Comparison of ENCODE assay signal across 11 cellular contexts in the genomic region with DNA sequence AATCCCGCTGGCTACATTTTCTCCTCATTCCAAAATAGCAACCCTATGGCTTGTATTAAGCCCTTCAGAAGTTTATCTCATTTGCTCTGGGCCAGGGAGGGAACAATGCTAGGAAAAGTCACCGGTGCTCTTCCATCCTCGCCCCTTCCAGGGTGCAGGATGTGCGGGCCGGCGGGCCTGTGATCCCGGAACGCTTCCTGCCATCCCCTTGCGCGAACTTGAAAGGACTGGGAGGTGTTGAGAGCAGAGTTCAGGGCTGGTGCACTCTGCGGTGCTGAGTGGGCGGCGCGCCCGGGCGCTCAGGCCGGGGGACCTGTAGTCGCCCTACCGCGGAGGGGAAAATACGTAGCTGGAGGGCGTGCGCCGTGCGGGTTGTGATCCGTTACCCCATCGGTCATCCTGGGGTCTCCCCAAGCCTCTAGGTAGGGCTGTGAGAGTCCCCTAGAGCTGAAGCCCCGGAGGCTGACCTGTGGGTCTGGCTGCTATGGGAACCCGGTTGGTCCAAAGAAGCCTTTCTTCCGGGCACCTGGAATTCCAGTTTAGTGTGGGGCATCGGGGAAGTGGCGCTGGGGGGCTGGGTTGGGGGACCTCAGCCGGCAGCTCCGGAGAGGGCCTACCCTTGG. TPM values are rescaled to one million over a fixed set of nuclear protein-coding genes. Genes with fewer than 3 reads are reported as not detected.
DNase-seq lines count a peak whose midpoint lies in the region; ATAC-seq, FAIRE-seq and TF ChIP-seq lines count a peak whose summit lies in the region.
"Had no signal": no experiment of that assay in that cellular context is flagged by ENCODE, and none has a peak within 500 bp of the region (broad histone marks: within the 10 kb centered on the region; RNA-seq: fewer than 3 reads in every experiment).

No MANE protein-coding gene starts in this region.

- 44% methylated on average over 23 of the region's 34 CpGs for WGBS in A549 (ENCODE audit: missing lambda C conversion rate)
- under 1% methylated on average over 34 of the region's 34 CpGs for WGBS in HUES64
- 1% methylated on average over 24 of the region's 34 CpGs; no CpG with 5 or more reads in 1 of the 2 experiments for WGBS in H1 (ENCODE audit: extremely low coverage in 1 of 2, insufficient coverage in 1 of 2, insufficient read length in 1 of 2, insufficient replicate concordance in 2 of 2, low coverage in 1 of 2, low lambda C conversion rate in 2 of 2, missing lambda C conversion rate in 1 of 2), 2 experiments

- H2BK12ac ChIP-seq in H1 (ENCODE audit: low read depth, low read length), result no peak overlapping the region

- H3K9me3 ChIP-seq in A549 (no peaks in the 10 kb centered on the region), HUES64 (ENCODE audit: insufficient read depth, low read depth, low read length) (no peaks in the 10 kb centered on the region), H1 (ENCODE audit: insufficient read depth in 2 of 2, low read depth in 1 of 2, low read length in 1 of 2) (no peaks in the 10 kb centered on the region)
- no peaks in the 10 kb centered on the region for H3K9me3 ChIP-seq in naive thymus-derived CD4-positive, alpha-beta T cell (ENCODE audit: control insufficient read depth in 2 of 3, low read length in 3 of 3)
- H3K9me3 ChIP-seq: neutrophil had no signal

- H3K14ac ChIP-seq in H1 (ENCODE audit: insufficient read length), result no peak overlapping the region

- POLR2A ChIA-PET in A549 (lab: Yijun Ruan, JAX), result interaction anchor here (0.6 to 3.6 kb wide), 3 partner anchors 12 to 346 kb away, joined by 4 to 16 read pairs (median 11); no protein-coding TSS in a partner anchor
- POLR2A ChIA-PET in H1 (lab: Charles Lee; ENCODE audit: partially characterized antibody), result interaction anchor here (2.9 to 6.5 kb wide), 2 partner anchors 7 to 11 kb away, joined by 13 to 36 read pairs; no protein-coding TSS in a partner anchor
- POLR2A ChIA-PET in naive thymus-derived CD4-positive, alpha-beta T cell (lab: Charles Lee), result no interaction called here

- TF ChIP-seq EP300 in A549 (IDR thresholded peaks at IDR 0.05) (no peak), H1 (IDR thresholded peaks at IDR 0.05; ENCODE audit: borderline replicate concordance in 1 of 2, low read depth in 2 of 2, low read length in 2 of 2) (no peak)

- TF ChIP-seq CTCF in A549 (IDR thresholded peaks at IDR 0.05) (no peak), H1 (IDR thresholded peaks at IDR 0.05; ENCODE audit: control extremely low read depth in 1 of 3, insufficient read depth in 1 of 3, low read depth in 1 of 3, low read length in 3 of 3) (no peak)

- H3K4me3 ChIP-seq in A549, result peak overlapping the region; percentile 47
- peak overlapping the region; percentile 81 for H3K4me3 ChIP-seq in HUES64 (ENCODE audit: low read length)
- H3K4me3 ChIP-seq in H1 (ENCODE audit: extremely low read depth in 1 of 4, insufficient read depth in 2 of 4, low read depth in 3 of 4, low read length in 4 of 4), result peak overlapping the region; percentile 49 to 88 (median 74)
- no peak overlapping the region for H3K4me3 ChIP-seq in naive thymus-derived CD4-positive, alpha-beta T cell (ENCODE audit: low read length)

- H4K20me1 ChIP-seq in H1 (replicated peaks in 1 of 2; ENCODE audit: control insufficient read depth in 1 of 2, insufficient read depth in 2 of 2, low read length in 2 of 2), result peaks cover 0 to 2% of the 10 kb centered on the region in 2 experiments

- H2AFZ ChIP-seq in H1 (ENCODE audit: low read length), result no peak overlapping the region

- no peak overlapping the region for H4K91ac ChIP-seq in H1 (replicated peaks; ENCODE audit: insufficient read length, low read length)

- TF ChIP-seq POLR2A in A549 (IDR thresholded peaks at IDR 0.05; ENCODE audit: low read length), result no peak
- no peak for TF ChIP-seq POLR2A in H1 (IDR thresholded peaks at IDR 0.05; ENCODE audit: control extremely low read depth in 1 of 2, low read depth in 2 of 2, low read length in 2 of 2)

- H3K36me3 ChIP-seq in HUES64 (ENCODE audit: insufficient read depth, low read length) (no peaks in the 10 kb centered on the region), H1 (ENCODE audit: control insufficient read depth in 2 of 4, insufficient read depth in 4 of 4, low read length in 3 of 4) (no peaks in the 10 kb centered on the region)
- H3K36me3 ChIP-seq in naive thymus-derived CD4-positive, alpha-beta T cell (ENCODE audit: control insufficient read depth in 2 of 3, insufficient read depth in 3 of 3, low read length in 3 of 3), result no peaks in the 10 kb centered on the region
- H3K36me3 ChIP-seq: neutrophil had no signal

- H4K5ac ChIP-seq in H1 (ENCODE audit: insufficient read length, low read depth, low read length), result no peak overlapping the region

- no peak overlapping the region for H3K18ac ChIP-seq in H1 (ENCODE audit: extremely low read depth, low read length)

- peaks cover 47% of the 10 kb centered on the region for H3K23me2 ChIP-seq in H1 (ENCODE audit: low read depth, low read length)

- no peak overlapping the region for H2BK5ac ChIP-seq in H1 (ENCODE audit: low read depth, low read length)

- no peak for FAIRE-seq in A549 (lab: Jason Lieb, UNC)
- no peak for FAIRE-seq in H1 (lab: Jason Lieb, UNC)
- FAIRE-seq: bronchial epithelial cell had no signal

- H3K27ac ChIP-seq in A549 (peak overlapping the region; percentile 76 to 91), HUES64 (ENCODE audit: low read depth, low read length) (no peak overlapping the region), H1 (ENCODE audit: low read depth, low read length) (no peak overlapping the region)
- H3K27ac ChIP-seq in naive thymus-derived CD4-positive, alpha-beta T cell (ENCODE audit: low read depth, low read length), result no peak overlapping the region
- H3K27ac ChIP-seq: neutrophil had no signal

- no peak overlapping the region for H2BK20ac ChIP-seq in H1 (ENCODE audit: low read length)

- H3K27ac Mint-ChIP-seq in naive thymus-derived CD4-positive, alpha-beta T cell, result no peak overlapping the region

- no peaks in the 10 kb centered on the region; a peak in 1 of 4 replicates for H3K79me2 ChIP-seq in H1 (ENCODE audit: control insufficient read depth in 1 of 2, insufficient read depth in 2 of 2, low read length in 2 of 2)

- ATAC-seq in A549 (peak; percentile 33 to 49; a peak in 4 of 6 replicates), HG03521 (IDR thresholded peaks at IDR 0.05; ENCODE audit: unreplicated experiment) (no peak)
- ATAC-seq in naive thymus-derived CD4-positive, alpha-beta T cell, result no peak

- intact Hi-C loops in naive thymus-derived CD4-positive, alpha-beta T cell (cut with micrococcal nuclease), result no loop called here

- H2BK120ac ChIP-seq in H1 (replicated peaks; ENCODE audit: low read depth, low read length), result no peak overlapping the region

- H3K56ac ChIP-seq in H1 (replicated peaks; ENCODE audit: insufficient read length, low read depth, low read length), result no peak overlapping the region

- peaks cover 20 to 50% (median 38%) of the 10 kb centered on the region in 7 donors for H3K4me1 Mint-ChIP-seq in naive thymus-derived CD4-positive, alpha-beta T cell

- H3K4me2 ChIP-seq in A549 (peak overlapping the region; percentile 90), H1 (ENCODE audit: insufficient read depth in 1 of 2, low read depth in 2 of 2, low read length in 2 of 2) (peak overlapping the region; percentile 83 to 98)

- H3K9me3 Mint-ChIP-seq in naive thymus-derived CD4-positive, alpha-beta T cell, result peaks cover 0 to 7% (median 0%) of the 10 kb centered on the region in 11 donors

- H3K9ac ChIP-seq in HUES64 (ENCODE audit: low read depth, low read length) (no peak overlapping the region), H1 (replicated peaks in 1 of 4; ENCODE audit: extremely low read depth in 1 of 4, low read depth in 3 of 4, low read length in 3 of 4) (no peak overlapping the region)

- H2BK15ac ChIP-seq in H1 (ENCODE audit: low read length), result no peak overlapping the region

- DNase-seq in A549 (ENCODE audit: low read depth in 1 of 2, low spot score in 1 of 2) (peak in 1 of 2 experiments; percentile 50), H1 (ENCODE audit: low read depth in 1 of 2, low spot score in 2 of 2) (peak in 1 of 2 experiments; percentile 69), NCI-H1694 treated with DMSO at 0.1 percent for 48 hours (lab: John Stamatoyannopoulos, UW) (no peak), NCI-H526 treated with DMSO at 0.1 percent for 48 hours (lab: John Stamatoyannopoulos, UW) (no peak), NCI-H2227 (lab: John Stamatoyannopoulos, UW; ENCODE audit: unreplicated experiment) (no peak)
- no peak for DNase-seq in naive thymus-derived CD4-positive, alpha-beta T cell
- DNase-seq: stimulated activated naive CD4-positive, alpha-beta T cell had no signal

- no peak overlapping the region for H2AK5ac ChIP-seq in H1 (ENCODE audit: low read depth, low read length)

- TF ChIP-seq RAD21 in A549 (conservative IDR thresholded peaks at IDR 0.05 in 1 of 2, IDR thresholded peaks at IDR 0.05 in 1 of 2), result no peak
- no peak for TF ChIP-seq RAD21 in H1 (IDR thresholded peaks at IDR 0.05 in 1 of 2, conservative IDR thresholded peaks at IDR 0.05 in 1 of 2; ENCODE audit: low read depth in 2 of 2, low read length in 2 of 2)

- peaks cover 46 to 79% (median 54%) of the 10 kb centered on the region in 5 donors for H3K27me3 Mint-ChIP-seq in naive thymus-derived CD4-positive, alpha-beta T cell

- CTCF ChIA-PET in A549 (lab: Yijun Ruan, JAX), result interaction anchor here (0.6 to 2.0 kb wide), 3 partner anchors 10 to 469 kb away, joined by 3 to 5 read pairs (median 3); no protein-coding TSS in a partner anchor
- CTCF ChIA-PET in H1 (lab: Charles Lee; ENCODE audit: partially characterized antibody), result interaction anchor here (1.4 kb wide), 2 partner anchors 267 to 448 kb away, joined by 4 read pairs; no protein-coding TSS in a partner anchor
- CTCF ChIA-PET in naive thymus-derived CD4-positive, alpha-beta T cell (lab: Charles Lee), result no interaction called here

- no peak overlapping the region for H3K23ac ChIP-seq in H1 (ENCODE audit: insufficient read length)

- H3K36me3 Mint-ChIP-seq in naive thymus-derived CD4-positive, alpha-beta T cell, result peaks cover 0 to 13% (median 0%) of the 10 kb centered on the region in 5 donors

- H3K79me1 ChIP-seq in H1 (ENCODE audit: low read depth, low read length), result no peaks in the 10 kb centered on the region; the same call in 1 of the 2 replicates

- peaks cover 99% of the 10 kb centered on the region for H3K27me3 ChIP-seq in HUES64 (ENCODE audit: insufficient read depth, low read length)
- peaks cover 25 to 76% (median 64%) of the 10 kb centered on the region in 4 experiments; a peak in 6 of 7 replicates for H3K27me3 ChIP-seq in H1 (replicated peaks in 1 of 4; ENCODE audit: control insufficient read depth in 3 of 4, extremely low read depth in 1 of 4, insufficient read depth in 3 of 4, low read length in 3 of 4)
- H3K27me3 ChIP-seq in naive thymus-derived CD4-positive, alpha-beta T cell (ENCODE audit: control insufficient read depth in 2 of 2, insufficient read depth in 2 of 2, low read length in 2 of 2), result peaks cover 6 to 34% of the 10 kb centered on the region in 2 donors

- H3K4me1 ChIP-seq in A549 (peaks cover 30% of the 10 kb centered on the region; the same call in 2 of the 3 replicates), HUES64 (ENCODE audit: insufficient read depth, low read length) (peaks cover 37% of the 10 kb centered on the region), H1 (replicated peaks in 1 of 4; ENCODE audit: control insufficient read depth in 3 of 4, insufficient read depth in 4 of 4, low read length in 3 of 4) (peaks cover 5 to 23% (median 11%) of the 10 kb centered on the region in 4 experiments)
- peaks cover 4 to 14% of the 10 kb centered on the region in 2 donors for H3K4me1 ChIP-seq in naive thymus-derived CD4-positive, alpha-beta T cell (ENCODE audit: control insufficient read depth in 2 of 2, insufficient read depth in 2 of 2, low read length in 2 of 2)

- no peak overlapping the region for H3K4ac ChIP-seq in H1 (replicated peaks; ENCODE audit: insufficient read length, low read depth, low read length)

- H3K4me3 Mint-ChIP-seq in naive thymus-derived CD4-positive, alpha-beta T cell, result peak overlapping the region in 9 of 10 donors; percentile 13 to 70 (median 48)

- H4K8ac ChIP-seq in H1 (ENCODE audit: extremely low read depth, insufficient read depth, low read length), result no peak overlapping the region

RNA-seq across cellular contexts. Expression of a gene that starts 13.1 kb away (rescaled TPM):
- 22.4 and 24.1 TPM in 2 replicates for polyA plus RNA-seq in A549 (2011; rRNA removed)
- 4.7 and 6.2 TPM in 2 replicates for polyA plus RNA-seq in A549 (2012; cell fraction: cytosol; rRNA removed)
- 6.0 and 8.7 TPM in 2 replicates for polyA plus RNA-seq in A549 (2012; cell fraction: nucleus; rRNA removed)
- 10.8 to 12.0 TPM (median 11.1 TPM) in 3 replicates for polyA plus RNA-seq in A549 (2017; fragmentation: RNase III; extraction: RNeasy Plus Mini Kit Qiagen cat#74134 plus additional on column Dnase treatment)
- 50.2 and 56.2 TPM in 2 replicates for polyA minus RNA-seq in A549 (2011; rRNA and poly(A)+ RNA removed)
- polyA plus RNA-seq in HUES64 (2013, experiment 1 of 2), result 7.2 TPM
- polyA plus RNA-seq in HUES64 (2013, experiment 2 of 2), result 6.9 TPM
- total RNA-seq in H1 (2021; fragmentation: NEBNext Ultra II Directional; extraction: Animal tissue kit (Norgen Biotek cat#: 25700)), result 11.6 and 11.7 TPM in 2 replicates
- 1.7 and 2.1 TPM in 2 replicates for polyA plus RNA-seq in H1 (2011; rRNA removed)
- polyA plus RNA-seq in H1 (2011; cell fraction: cytosol; rRNA removed), result 2.4 TPM
- polyA plus RNA-seq in H1 (2011; cell fraction: nucleus; rRNA removed), result 4.2 TPM
- 1.9 to 4.9 TPM (median 2.8 TPM) in 4 replicates for polyA plus RNA-seq in H1 (2012, experiment 1 of 2)
- 0.30 TPM for polyA plus RNA-seq in H1 (2012, experiment 2 of 2)
- polyA plus RNA-seq in H1 (2013, experiment 1 of 2), result 8.1 TPM
- 8.4 TPM for polyA plus RNA-seq in H1 (2013, experiment 2 of 2)
- 6.8 and 9.6 TPM in 2 replicates for polyA minus RNA-seq in H1 (2011; rRNA and poly(A)+ RNA removed)
- 3.2 TPM for polyA minus RNA-seq in H1 (2011; cell fraction: cytosol; rRNA and poly(A)+ RNA removed)
- 18.6 TPM for polyA minus RNA-seq in H1 (2011; cell fraction: nucleus; rRNA and poly(A)+ RNA removed)
- total RNA-seq in naive thymus-derived CD4-positive, alpha-beta T cell, result under 1 TPM in 1 of 5 experiments, not detected in 4; 0.10 TPM
- polyA plus RNA-seq in naive thymus-derived CD4-positive, alpha-beta T cell, result not detected
- total RNA-seq: bronchial epithelial cell had no signal

Comparison
In these comparisons a context has a peak if more than half of its experiments do, and no peak if none do; other contexts are left out.
1. ATAC-seq: peak in A549 (2 of 2); none in naive thymus-derived CD4-positive, alpha-beta T cell (single experiment) and HG03521 (single experiment).
2. H3K27ac ChIP-seq: peak in A549 (2 of 2); none in HUES64 (single experiment), H1 (single experiment) and naive thymus-derived CD4-positive, alpha-beta T cell (single experiment).